In genomic region chr11:72223615-72224586, GRCh38 we compare ENCODE assay signal across 8 cellular contexts. TPM values are rescaled to one million over a fixed set of nuclear protein-coding genes. Genes with fewer than 3 reads are reported as not detected.
DNase-seq lines count a peak whose midpoint lies in the region; ATAC-seq lines count a peak whose summit lies in the region.

No MANE protein-coding gene starts in this region.

- no peaks in the 10 kb centered on the region for H3K27me3 ChIP-seq in esophagus (ENCODE audit: control insufficient read depth in 1 of 2, insufficient read depth in 2 of 2, low read length in 2 of 2)

- H3K27ac ChIP-seq in esophagus (ENCODE audit: low read depth in 2 of 2, low read length in 1 of 2) (peak overlapping the region; percentile 89 to 97), substantia nigra (ENCODE audit: low read depth, low read length, poor library complexity, severe bottlenecking) (peak overlapping the region; percentile 89)

- DNase-seq in SIG-M5 treated with dmso at 0.1 percent for 504 hours (lab: John Stamatoyannopoulos, UW; ENCODE audit: unreplicated experiment), result peak; percentile 64
- DNase-seq in SIG-M5 (lab: John Stamatoyannopoulos, UW), result no peak
- DNase-seq in NCI-H510A (lab: John Stamatoyannopoulos, UW), result peak; percentile 79
- peak; percentile 51 for DNase-seq in activated CD8-positive, alpha-beta memory T cell treated with anti-CD3 and anti-CD28 coated beads, Interleukin-2, amount 50 U/mL, for 4 hours
- peak; percentile 85 for DNase-seq in myocyte (ENCODE audit: low read depth)
- peak in 37 of 49 donors; percentile 31 to 80 (median 63) for DNase-seq in substantia nigra (lab: John Stamatoyannopoulos, UW)

- H3K4me1 ChIP-seq in esophagus (ENCODE audit: control insufficient read depth in 2 of 2, insufficient read depth in 2 of 2, low read length in 1 of 2), result peaks cover 0 to 7% of the 10 kb centered on the region in 2 donors

- peak overlapping the region; percentile 60 to 79 for H3K4me3 ChIP-seq in esophagus (ENCODE audit: low read depth in 1 of 2, low read length in 2 of 2)

- ATAC-seq in HG02938 (IDR thresholded peaks at IDR 0.05; ENCODE audit: unreplicated experiment), result peak; percentile 44

- H3K9me3 ChIP-seq in esophagus (ENCODE audit: control insufficient read depth in 2 of 2, insufficient read depth in 1 of 2, low read depth in 1 of 2, low read length in 1 of 2), result no peaks in the 10 kb centered on the region

- 0 to 1% methylated on average over 60 to 85 of the region's 85 CpGs for WGBS in esophagus, 2 donors

- H3K36me3 ChIP-seq in esophagus (ENCODE audit: control insufficient read depth in 2 of 2, insufficient read depth in 2 of 2, low read length in 1 of 2), result peaks cover 3 to 7% of the 10 kb centered on the region in 2 donors

RNA-seq across cellular contexts. Expression of gene INPPL1, which starts 0.7 kb away (rescaled TPM):
- polyA plus RNA-seq in esophagus, result 10 to 100 TPM; 28.9 to 88.1 TPM
- 490 and 646 TPM in 2 replicates for total RNA-seq in myocyte
- 285 TPM for polyA plus RNA-seq in myocyte (2012)

RNA-seq across cellular contexts. Expression of gene FOLR2, which starts 7.3 kb away (rescaled TPM):
- 1 to 10 TPM; 1.1 to 2.8 TPM for polyA plus RNA-seq in esophagus
- not detected in 2 replicates for total RNA-seq in myocyte
- polyA plus RNA-seq in myocyte (2012), result 0.11 TPM

RNA-seq across cellular contexts. Expression of gene PHOX2A, which starts 20.1 kb away (rescaled TPM):
- not detected for polyA plus RNA-seq in esophagus
- not detected in 2 replicates for total RNA-seq in myocyte
- polyA plus RNA-seq in myocyte (2012), result not detected

RNA-seq across cellular contexts. Expression of gene FOLR1, which starts 32.0 kb away (rescaled TPM):
- under 1 TPM; 0.26 to 0.94 TPM for polyA plus RNA-seq in esophagus
- total RNA-seq in myocyte, result 34.8 and 39.0 TPM in 2 replicates
- polyA plus RNA-seq in myocyte (2012), result 36.0 TPM
